In the genomic region with DNA sequence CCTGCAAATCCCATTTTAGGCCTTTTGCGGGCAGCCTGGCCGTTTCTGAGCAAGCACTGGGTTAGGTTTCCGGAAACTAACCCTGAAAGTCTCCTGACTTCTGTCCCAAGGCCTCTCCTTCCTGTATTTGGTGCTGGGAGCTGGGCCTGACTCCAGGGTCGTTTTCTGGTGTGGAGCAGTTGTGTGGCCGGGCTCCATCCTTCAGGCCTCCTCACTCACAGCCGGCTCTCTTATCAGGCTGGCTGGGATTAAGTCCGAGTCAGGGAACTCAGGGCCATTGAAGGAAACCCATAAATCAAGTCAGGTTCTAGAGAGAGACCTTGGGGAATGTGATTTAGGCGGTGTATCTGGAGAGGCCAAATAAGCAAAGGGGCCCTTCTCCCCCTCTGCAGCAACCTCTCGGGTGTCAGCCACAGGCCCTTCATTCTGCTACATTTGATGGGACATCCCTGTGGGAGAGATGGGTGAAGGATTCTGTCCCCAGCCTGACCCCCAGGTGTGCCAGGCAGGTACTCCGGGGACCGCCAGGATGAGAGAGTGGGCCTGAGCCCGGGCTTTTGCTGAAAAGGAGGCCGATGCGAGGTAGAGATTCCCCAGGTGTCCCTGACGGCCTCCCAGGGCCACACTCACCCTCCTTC, we compare ENCODE assay signal across 12 cellular contexts. TPM values are rescaled to one million over a fixed set of nuclear protein-coding genes. Genes with fewer than 3 reads are reported as not detected.
DNase-seq lines count a peak whose midpoint lies in the region; ATAC-seq and TF ChIP-seq lines count a peak whose summit lies in the region.
"Had no signal": no experiment of that assay in that cellular context is flagged by ENCODE, and none has a peak within 500 bp of the region (broad histone marks: within the 10 kb centered on the region; RNA-seq: fewer than 3 reads in every experiment).

No MANE protein-coding gene starts in this region.

- CTCF ChIA-PET in CD4-positive, alpha-beta memory T cell (lab: Charles Lee; ENCODE audit: partially characterized antibody), result interaction anchor here (0.9 to 2.0 kb wide), 5 partner anchors 9 to 411 kb away, joined by 3 to 9 read pairs (median 4); no protein-coding TSS in a partner anchor
- CTCF ChIA-PET in MCF 10A (lab: Yijun Ruan, JAX), result interaction anchor here (0.6 to 0.7 kb wide), 3 partner anchors 65 to 242 kb away, joined by 3 read pairs; no protein-coding TSS in a partner anchor

- peaks cover 0 to 14% (median 0%) of the 10 kb centered on the region in 8 donors for H3K9me3 Mint-ChIP-seq in CD4-positive, alpha-beta memory T cell
- no peaks in the 10 kb centered on the region for H3K9me3 Mint-ChIP-seq in MCF 10A (ENCODE audit: unreplicated experiment)

- peak overlapping the region; percentile 93 to 99 (median 97) for H3K27ac Mint-ChIP-seq in CD4-positive, alpha-beta memory T cell
- H3K27ac Mint-ChIP-seq in MCF 10A (ENCODE audit: low read depth, unreplicated experiment), result peak overlapping the region; percentile 93

- no peak overlapping the region for H3K9ac ChIP-seq in HUES6 (ENCODE audit: low read length)

- peak overlapping the region; percentile 71 to 94 for H3K4me3 ChIP-seq in CD4-positive, alpha-beta memory T cell (ENCODE audit: low read length in 2 of 2)
- H3K4me3 ChIP-seq in HUES6 (ENCODE audit: low read depth, low read length) (peak overlapping the region; percentile 70), mononuclear cell (ENCODE audit: low read length) (peak overlapping the region; percentile 57)

- H3K4me1 Mint-ChIP-seq in CD4-positive, alpha-beta memory T cell, result peaks cover 36 to 84% (median 58%) of the 10 kb centered on the region in 4 donors
- H3K4me1 Mint-ChIP-seq in MCF 10A (ENCODE audit: insufficient read depth, unreplicated experiment), result peaks cover 20% of the 10 kb centered on the region

- peak overlapping the region; percentile 94 to 100 (median 98) for H3K4me3 Mint-ChIP-seq in CD4-positive, alpha-beta memory T cell
- H3K4me3 Mint-ChIP-seq in MCF 10A (ENCODE audit: unreplicated experiment), result peak overlapping the region; percentile 93

- H3K4me1 ChIP-seq in CD4-positive, alpha-beta memory T cell (ENCODE audit: insufficient read depth, low read length), result peaks cover 61% of the 10 kb centered on the region
- peaks cover 70% of the 10 kb centered on the region for H3K4me1 ChIP-seq in HUES6 (ENCODE audit: control insufficient read depth, insufficient read depth, low read length)
- H3K4me1 ChIP-seq in mononuclear cell (ENCODE audit: insufficient read depth, low read length), result peaks cover 80% of the 10 kb centered on the region

- intact Hi-C loops in CD4-positive, alpha-beta memory T cell (cut with micrococcal nuclease), result loop anchor here (1.0 to 2.0 kb wide), 6 partner anchors 79 to 1151 kb away; no protein-coding TSS in a partner anchor
- intact Hi-C loops in MCF 10A (cut with micrococcal nuclease), result loop anchor here (5.0 to 10.0 kb wide), 3 partner anchors 75 to 697 kb away; no protein-coding TSS in a partner anchor

- ATAC-seq in activated CD4-positive, CD25-positive, alpha-beta regulatory T cell treated with anti-CD3 and anti-CD28 coated beads, Interleukin-2, amount 50 U/mL, for 24 hours, result no peak
- ATAC-seq in GM21360 (IDR thresholded peaks at IDR 0.05; ENCODE audit: unreplicated experiment) (no peak), HG03175 (IDR thresholded peaks at IDR 0.05; ENCODE audit: unreplicated experiment) (no peak)

- H3K36me3 ChIP-seq in CD4-positive, alpha-beta memory T cell (ENCODE audit: insufficient read depth, low read length), result peaks cover 20% of the 10 kb centered on the region
- H3K36me3 ChIP-seq in HUES6 (ENCODE audit: control insufficient read depth, insufficient read depth, low read length), result no peaks in the 10 kb centered on the region

- DNase-seq in CD4-positive, alpha-beta memory T cell, result peak in 2 of 5 donors; percentile 15 to 39
- DNase-seq in MCF 10A (ENCODE audit: unreplicated experiment) (peak; percentile 49), NCI-H128 (lab: John Stamatoyannopoulos, UW; ENCODE audit: unreplicated experiment) (no peak)
- DNase-seq: caudate nucleus, foreskin melanocyte, NCI-H2081 treated with DMSO at 0.1 percent for 48 hours had no signal

- H3K27me3 ChIP-seq in CD4-positive, alpha-beta memory T cell (ENCODE audit: insufficient read depth, low read length), result peaks cover 5% of the 10 kb centered on the region
- H3K27me3 ChIP-seq in HUES6 (ENCODE audit: control insufficient read depth, insufficient read depth, low read length) (peaks cover 97% of the 10 kb centered on the region), mononuclear cell (ENCODE audit: insufficient read depth, low read length) (peaks cover 63% of the 10 kb centered on the region)

- POLR2A ChIA-PET in CD4-positive, alpha-beta memory T cell (lab: Charles Lee; ENCODE audit: partially characterized antibody), result interaction anchor here (0.7 to 8.5 kb wide), 12 partner anchors 9 to 961 kb away, joined by 3 to 145 read pairs (median 8); no protein-coding TSS in a partner anchor
- POLR2A ChIA-PET in MCF 10A (lab: Yijun Ruan, JAX), result interaction anchor here (0.6 to 1.6 kb wide), 12 partner anchors 11 to 1245 kb away, joined by 3 to 6 read pairs (median 3); a partner anchor contains a TSS

- no TSS peak for BruUV-seq in MCF 10A (replicated peaks; lab: Mats Ljungman, UMichigan)

- no peak for TF ChIP-seq CTCF in MCF 10A (IDR thresholded peaks at IDR 0.05; ENCODE audit: unreplicated experiment)

- H3K9me3 ChIP-seq in CD4-positive, alpha-beta memory T cell (ENCODE audit: control insufficient read depth in 1 of 2, low read length in 2 of 2), result no peaks in the 10 kb centered on the region
- no peaks in the 10 kb centered on the region for H3K9me3 ChIP-seq in HUES6 (ENCODE audit: control insufficient read depth, insufficient read depth, low read depth, low read length)
- H3K9me3 ChIP-seq in mononuclear cell (ENCODE audit: low read depth, low read length), result no peaks in the 10 kb centered on the region

- peak overlapping the region; percentile 83 for H3K27ac ChIP-seq in CD4-positive, alpha-beta memory T cell (ENCODE audit: low read depth, low read length)
- H3K27ac ChIP-seq in HUES6 (ENCODE audit: low read depth, low read length), result no peak overlapping the region

- peaks cover 48 to 80% of the 10 kb centered on the region in 2 donors for H3K36me3 Mint-ChIP-seq in CD4-positive, alpha-beta memory T cell
- H3K36me3 Mint-ChIP-seq in MCF 10A (ENCODE audit: insufficient read depth, unreplicated experiment), result peaks cover 57% of the 10 kb centered on the region

- H3K27me3 Mint-ChIP-seq in CD4-positive, alpha-beta memory T cell, result peaks cover 5 to 11% of the 10 kb centered on the region in 2 donors
- H3K27me3 Mint-ChIP-seq in MCF 10A (ENCODE audit: insufficient read depth, unreplicated experiment), result no peaks in the 10 kb centered on the region

RNA-seq across cellular contexts. Expression of a gene that starts 3.3 kb away (rescaled TPM):
- total RNA-seq in CD4-positive, alpha-beta memory T cell, result 10 to 100 TPM; 61.9 to 63.8 TPM
- 10 to 100 TPM; 64.8 to 79.7 TPM for polyA plus RNA-seq in CD4-positive, alpha-beta memory T cell
- total RNA-seq in MCF 10A (2022) (13.1 and 14.6 TPM in 2 replicates), mononuclear cell (7.3 TPM)
- polyA plus RNA-seq: neural cell had no signal
